1 cellular context compared by ENCODE assay signal in the genomic region with DNA sequence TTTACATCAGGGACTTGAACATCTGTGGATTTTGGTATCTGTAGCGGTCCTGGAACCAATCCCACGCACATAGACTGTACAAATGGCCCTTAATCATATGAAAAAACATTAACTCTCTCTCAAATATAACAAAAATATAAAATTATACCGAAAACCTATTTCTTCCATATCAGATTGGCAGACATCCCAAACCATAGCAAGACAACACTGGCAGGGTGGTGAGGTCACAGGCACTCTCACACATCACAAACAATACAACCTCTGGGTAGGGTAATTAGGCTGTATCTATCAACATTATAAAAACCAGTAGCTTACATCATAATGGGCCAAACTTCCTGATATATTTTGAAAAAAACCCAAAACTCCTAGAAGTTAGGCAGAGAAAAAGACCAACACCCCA.
TF ChIP-seq lines count a peak whose summit lies in the region.

No MANE protein-coding gene starts in this region.

TF ChIP-seq in GM23338, 12 proteins besides CTCF, POLR2A, EP300 and RAD21 (continued from another document):
- TF ChIP-seq, protein P1, sequence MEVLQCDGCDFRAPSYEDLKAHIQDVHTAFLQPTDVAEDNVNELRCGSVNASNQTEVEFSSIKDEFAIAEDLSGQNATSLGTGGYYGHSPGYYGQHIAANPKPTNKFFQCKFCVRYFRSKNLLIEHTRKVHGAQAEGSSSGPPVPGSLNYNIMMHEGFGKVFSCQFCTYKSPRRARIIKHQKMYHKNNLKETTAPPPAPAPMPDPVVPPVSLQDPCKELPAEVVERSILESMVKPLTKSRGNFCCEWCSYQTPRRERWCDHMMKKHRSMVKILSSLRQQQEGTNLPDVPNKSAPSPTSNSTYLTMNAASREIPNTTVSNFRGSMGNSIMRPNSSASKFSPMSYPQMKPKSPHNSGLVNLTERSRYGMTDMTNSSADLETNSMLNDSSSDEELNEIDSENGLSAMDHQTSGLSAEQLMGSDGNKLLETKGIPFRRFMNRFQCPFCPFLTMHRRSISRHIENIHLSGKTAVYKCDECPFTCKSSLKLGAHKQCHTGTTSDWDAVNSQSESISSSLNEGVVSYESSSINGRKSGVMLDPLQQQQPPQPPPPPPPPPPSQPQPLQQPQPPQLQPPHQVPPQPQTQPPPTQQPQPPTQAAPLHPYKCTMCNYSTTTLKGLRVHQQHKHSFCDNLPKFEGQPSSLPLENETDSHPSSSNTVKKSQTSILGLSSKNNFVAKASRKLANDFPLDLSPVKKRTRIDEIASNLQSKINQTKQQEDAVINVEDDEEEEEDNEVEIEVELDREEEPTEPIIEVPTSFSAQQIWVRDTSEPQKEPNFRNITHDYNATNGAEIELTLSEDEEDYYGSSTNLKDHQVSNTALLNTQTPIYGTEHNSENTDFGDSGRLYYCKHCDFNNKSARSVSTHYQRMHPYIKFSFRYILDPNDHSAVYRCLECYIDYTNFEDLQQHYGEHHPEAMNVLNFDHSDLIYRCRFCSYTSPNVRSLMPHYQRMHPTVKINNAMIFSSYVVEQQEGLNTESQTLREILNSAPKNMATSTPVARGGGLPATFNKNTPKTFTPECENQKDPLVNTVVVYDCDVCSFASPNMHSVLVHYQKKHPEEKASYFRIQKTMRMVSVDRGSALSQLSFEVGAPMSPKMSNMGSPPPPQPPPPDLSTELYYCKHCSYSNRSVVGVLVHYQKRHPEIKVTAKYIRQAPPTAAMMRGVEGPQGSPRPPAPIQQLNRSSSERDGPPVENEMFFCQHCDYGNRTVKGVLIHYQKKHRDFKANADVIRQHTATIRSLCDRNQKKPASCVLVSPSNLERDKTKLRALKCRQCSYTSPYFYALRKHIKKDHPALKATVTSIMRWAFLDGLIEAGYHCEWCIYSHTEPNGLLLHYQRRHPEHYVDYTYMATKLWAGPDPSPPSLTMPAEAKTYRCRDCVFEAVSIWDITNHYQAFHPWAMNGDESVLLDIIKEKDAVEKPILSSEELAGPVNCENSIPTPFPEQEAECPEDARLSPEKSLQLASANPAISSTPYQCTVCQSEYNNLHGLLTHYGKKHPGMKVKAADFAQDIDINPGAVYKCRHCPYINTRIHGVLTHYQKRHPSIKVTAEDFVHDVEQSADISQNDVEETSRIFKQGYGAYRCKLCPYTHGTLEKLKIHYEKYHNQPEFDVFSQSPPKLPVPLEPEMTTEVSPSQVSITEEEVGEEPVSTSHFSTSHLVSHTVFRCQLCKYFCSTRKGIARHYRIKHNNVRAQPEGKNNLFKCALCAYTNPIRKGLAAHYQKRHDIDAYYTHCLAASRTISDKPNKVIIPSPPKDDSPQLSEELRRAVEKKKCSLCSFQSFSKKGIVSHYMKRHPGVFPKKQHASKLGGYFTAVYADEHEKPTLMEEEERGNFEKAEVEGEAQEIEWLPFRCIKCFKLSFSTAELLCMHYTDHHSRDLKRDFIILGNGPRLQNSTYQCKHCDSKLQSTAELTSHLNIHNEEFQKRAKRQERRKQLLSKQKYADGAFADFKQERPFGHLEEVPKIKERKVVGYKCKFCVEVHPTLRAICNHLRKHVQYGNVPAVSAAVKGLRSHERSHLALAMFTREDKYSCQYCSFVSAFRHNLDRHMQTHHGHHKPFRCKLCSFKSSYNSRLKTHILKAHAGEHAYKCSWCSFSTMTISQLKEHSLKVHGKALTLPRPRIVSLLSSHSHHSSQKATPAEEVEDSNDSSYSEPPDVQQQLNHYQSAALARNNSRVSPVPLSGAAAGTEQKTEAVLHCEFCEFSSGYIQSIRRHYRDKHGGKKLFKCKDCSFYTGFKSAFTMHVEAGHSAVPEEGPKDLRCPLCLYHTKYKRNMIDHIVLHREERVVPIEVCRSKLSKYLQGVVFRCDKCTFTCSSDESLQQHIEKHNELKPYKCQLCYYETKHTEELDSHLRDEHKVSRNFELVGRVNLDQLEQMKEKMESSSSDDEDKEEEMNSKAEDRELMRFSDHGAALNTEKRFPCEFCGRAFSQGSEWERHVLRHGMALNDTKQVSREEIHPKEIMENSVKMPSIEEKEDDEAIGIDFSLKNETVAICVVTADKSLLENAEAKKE (CRISPR knock-in tag; IDR thresholded peaks at IDR 0.05) = no peak
